In genomic region chr1:43639990-43640794, GRCh38 we compare ENCODE assay signal across 1 cellular context.
TF ChIP-seq lines count a peak whose summit lies in the region.

No MANE protein-coding gene starts in this region.

TF ChIP-seq in H1, 55 proteins besides CTCF, POLR2A, EP300 and RAD21 (continued from another document):
- TF ChIP-seq SP4 (IDR thresholded peaks at IDR 0.05; ENCODE audit: low read length) (no peak), SAP30 (IDR thresholded peaks at IDR 0.05; ENCODE audit: insufficient read depth, insufficient replicate concordance, low read length) (no peak), PHF8 (conservative IDR thresholded peaks at IDR 0.05; ENCODE audit: low read depth, low read length) (no peak)
